In genomic region chr22:22576244-22576988, GRCh38 we compare ENCODE assay signal across 9 cellular contexts. TPM values are rescaled to one million over a fixed set of nuclear protein-coding genes. Genes with fewer than 3 reads are reported as not detected.
DNase-seq lines count a peak whose midpoint lies in the region; ATAC-seq and TF ChIP-seq lines count a peak whose summit lies in the region.
"Had no signal": no experiment of that assay in that cellular context is flagged by ENCODE, and none has a peak within 500 bp of the region (broad histone marks: within the 10 kb centered on the region; RNA-seq: fewer than 3 reads in every experiment).

No MANE protein-coding gene starts in this region.

- H3K36me3 ChIP-seq in OCI-LY1 (ENCODE audit: insufficient read depth, low read length): no peaks in the 10 kb centered on the region

- no peaks in the 10 kb centered on the region for H3K4me1 Mint-ChIP-seq in activated naive CD8-positive, alpha-beta T cell treated with anti-CD3 and anti-CD28 coated beads, Interleukin-2, amount 10 ng/mL, durations not matched to agents 7 days and 5 days

- H3K9me2 ChIP-seq in OCI-LY1 (ENCODE audit: low read depth, low read length): no peaks in the 10 kb centered on the region

- H3K27ac ChIP-seq in C4-2B (no peak overlapping the region), OCI-LY1 (ENCODE audit: low read depth, low read length, poor library complexity, severe bottlenecking) (no peak overlapping the region)

- TF ChIP-seq CTCF in C4-2B (conservative IDR thresholded peaks at IDR 0.05) (peak; percentile 96), OCI-LY1 (IDR thresholded peaks at IDR 0.05; ENCODE audit: low read length) (peak; percentile 93)

- H4K20me1 ChIP-seq in OCI-LY1 (ENCODE audit: insufficient read depth, low read length): no peaks in the 10 kb centered on the region

- H3K79me2 ChIP-seq in OCI-LY1 (ENCODE audit: insufficient read depth, low read length): no peaks in the 10 kb centered on the region

- POLR2A ChIA-PET in activated naive CD8-positive, alpha-beta T cell treated with anti-CD3 and anti-CD28 coated beads, Interleukin-2, amount 10 ng/mL, durations not matched to agents 7 days and 5 days (lab: Charles Lee): no interaction called here

- H3K27me3 Mint-ChIP-seq in activated naive CD8-positive, alpha-beta T cell treated with anti-CD3 and anti-CD28 coated beads, Interleukin-2, amount 10 ng/mL, durations not matched to agents 7 days and 5 days: peaks cover 23% of the 10 kb centered on the region

- H3K4me1 ChIP-seq in OCI-LY1 (ENCODE audit: insufficient read depth, low read length, severe bottlenecking): peaks cover 7% of the 10 kb centered on the region

- H3K4me2 ChIP-seq in OCI-LY1 (ENCODE audit: low read length): no peak overlapping the region

- no peaks in the 10 kb centered on the region for H3K9me3 ChIP-seq in OCI-LY1 (ENCODE audit: low read length)

- no peak overlapping the region for H3K4me3 Mint-ChIP-seq in activated naive CD8-positive, alpha-beta T cell treated with anti-CD3 and anti-CD28 coated beads, Interleukin-2, amount 10 ng/mL, durations not matched to agents 7 days and 5 days

- no peaks in the 10 kb centered on the region for H3K36me3 Mint-ChIP-seq in activated naive CD8-positive, alpha-beta T cell treated with anti-CD3 and anti-CD28 coated beads, Interleukin-2, amount 10 ng/mL, durations not matched to agents 7 days and 5 days

- H3K9ac ChIP-seq in OCI-LY1 (ENCODE audit: low read length): no peak overlapping the region

- no peaks in the 10 kb centered on the region for H3F3A ChIP-seq in OCI-LY1 (ENCODE audit: insufficient read depth, low read length)

- no peak overlapping the region for H3K4me3 ChIP-seq in OCI-LY1 (ENCODE audit: low read depth, low read length, poor library complexity, severe bottlenecking)

- no peak overlapping the region for H3K27ac Mint-ChIP-seq in activated naive CD8-positive, alpha-beta T cell treated with anti-CD3 and anti-CD28 coated beads, Interleukin-2, amount 10 ng/mL, durations not matched to agents 7 days and 5 days

- no peak overlapping the region for H2AFZ ChIP-seq in OCI-LY1 (ENCODE audit: low read length)

- no peaks in the 10 kb centered on the region for H3K27me3 ChIP-seq in OCI-LY1 (ENCODE audit: insufficient read depth, low read length)

- H3K9me3 Mint-ChIP-seq in activated naive CD8-positive, alpha-beta T cell treated with anti-CD3 and anti-CD28 coated beads, Interleukin-2, amount 10 ng/mL, durations not matched to agents 7 days and 5 days: no peaks in the 10 kb centered on the region

- peak; percentile 21 for DNase-seq in H4 (ENCODE audit: low spot score)
- peak; percentile 49 for DNase-seq in activated naive CD8-positive, alpha-beta T cell treated with anti-CD3 and anti-CD28 coated beads, Interleukin-2, amount 10 ng/mL, durations not matched to agents 7 days and 5 days
- peak; percentile 52 for DNase-seq in hepatic stellate cell (ENCODE audit: low spot score)
- DNase-seq in stimulated activated CD8-positive, alpha-beta memory T cell treated with anti-CD3 and anti-CD28 coated beads, Interleukin-4, amount 100 ng/mL, for 24 hours (ENCODE audit: low read depth): peak; percentile 11

- no peak for ATAC-seq in activated naive CD8-positive, alpha-beta T cell treated with anti-CD3 and anti-CD28 coated beads, Interleukin-2, amount 10 ng/mL, durations not matched to agents 7 days and 5 days (ENCODE audit: low read depth)
- ATAC-seq in GM18519 (IDR thresholded peaks at IDR 0.05; ENCODE audit: low FRiP score, unreplicated experiment): no peak
- ATAC-seq in GM18909 (IDR thresholded peaks at IDR 0.05; ENCODE audit: poor library complexity, unreplicated experiment): no peak

RNA-seq across cellular contexts. Expression of gene PRAME, which starts 17.4 kb away (rescaled TPM):
- 1.9 and 3.6 TPM in 2 replicates for total RNA-seq in H4 (2014; rRNA removed; shearing (Covaris generic))
- not detected for total RNA-seq in activated naive CD8-positive, alpha-beta T cell treated with anti-CD3 and anti-CD28 coated beads, Interleukin-2, amount 10 ng/mL, durations not matched to agents 7 days and 5 days
- total RNA-seq: glomerular endothelial cell had no signal

RNA-seq across cellular contexts. Expression of gene ZNF280A, which starts 56.3 kb away (rescaled TPM):
- 0.06 and 0.18 TPM in 2 replicates for total RNA-seq in H4 (2014; rRNA removed; shearing (Covaris generic))
- total RNA-seq in activated naive CD8-positive, alpha-beta T cell treated with anti-CD3 and anti-CD28 coated beads, Interleukin-2, amount 10 ng/mL, durations not matched to agents 7 days and 5 days: not detected
